In genomic region chr1:166900987-166901386, GRCh38 we compare ENCODE assay signal across 1 cellular context.
TF ChIP-seq lines count a peak whose summit lies in the region.

No MANE protein-coding gene starts in this region.

TF ChIP-seq in IMR-90, 13 proteins besides CTCF, POLR2A, EP300 and RAD21:
- TF ChIP-seq RCOR1 (IDR thresholded peaks at IDR 0.05; ENCODE audit: insufficient replicate concordance, low read length), result no peak
- no peak for TF ChIP-seq ELK1 (IDR thresholded peaks at IDR 0.05; ENCODE audit: borderline replicate concordance, low read depth, low read length)
- TF ChIP-seq MXI1 (IDR thresholded peaks at IDR 0.05; ENCODE audit: borderline replicate concordance, low read depth, low read length), result no peak
- TF ChIP-seq BHLHE40 (IDR thresholded peaks at IDR 0.05; ENCODE audit: low read depth, low read length), result no peak
- no peak for TF ChIP-seq MAFK (IDR thresholded peaks at IDR 0.05; ENCODE audit: low read depth, low read length)
- no peak for TF ChIP-seq FOS (IDR thresholded peaks at IDR 0.05; ENCODE audit: low read depth, low read length)
- TF ChIP-seq RFX5 (IDR thresholded peaks at IDR 0.05; ENCODE audit: low read depth, low read length), result no peak
- no peak for TF ChIP-seq USF2 (IDR thresholded peaks at IDR 0.05; ENCODE audit: low read depth, low read length)
- TF ChIP-seq NFE2L2 (IDR thresholded peaks at IDR 0.05; ENCODE audit: low read depth, low read length), result no peak
- TF ChIP-seq CEBPB (IDR thresholded peaks at IDR 0.05; ENCODE audit: low read depth, low read length), result no peak
